In the genomic region with DNA sequence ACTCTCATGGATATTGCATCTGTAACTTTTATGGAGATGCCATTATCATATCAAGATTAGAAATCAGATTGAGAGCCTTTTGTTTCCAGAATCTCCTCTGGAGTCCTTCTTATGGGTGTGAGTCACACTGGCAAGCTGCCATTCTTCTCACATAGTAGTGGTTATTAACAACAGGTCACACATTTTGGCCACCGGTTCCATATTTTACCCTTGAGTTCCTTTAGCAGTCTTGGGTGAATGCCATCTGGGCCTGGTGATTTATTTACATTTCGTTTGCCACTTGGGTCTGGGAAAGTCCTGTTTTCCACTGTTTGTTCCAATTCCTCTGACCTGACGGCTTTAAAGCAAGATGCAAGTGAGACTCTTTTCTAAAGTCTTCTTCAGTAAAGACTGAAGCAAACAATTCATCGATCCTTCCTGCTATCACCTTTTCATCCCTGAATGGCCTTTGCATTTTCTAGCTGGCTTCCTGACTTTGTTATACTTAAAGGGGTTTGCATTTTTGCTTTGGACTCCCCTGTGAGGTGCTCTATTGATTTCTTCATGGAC, we compare ENCODE assay signal across 8 cellular contexts.
A peak's percentile ranks its signal among the peaks of the same experiment; 100 is the strongest.
DNase-seq lines count a peak whose midpoint lies in the region; ATAC-seq and TF ChIP-seq lines count a peak whose summit lies in the region.

No MANE protein-coding gene starts in this region.

- H3K27ac Mint-ChIP-seq in nephron: peak overlapping the region in 2 of 3 experiments; percentile 1 to 3

- TF ChIP-seq CTCF in choroid plexus epithelial cell (conservative IDR thresholded peaks at IDR 0.05; ENCODE audit: low read depth, low read length) (no peak), nephron (IDR thresholded peaks at IDR 0.05; ENCODE audit: unreplicated experiment in 3 of 3) (no peak), hepatocyte (IDR thresholded peaks at IDR 0.05; ENCODE audit: poor library complexity) (no peak)

- H3K27ac ChIP-seq in hepatocyte: no peak overlapping the region

- no peaks in the 10 kb centered on the region for H3K9me3 ChIP-seq in hepatocyte (ENCODE audit: low read depth)

- no peak for ATAC-seq in GM21515 (IDR thresholded peaks at IDR 0.05; ENCODE audit: unreplicated experiment)
- ATAC-seq in GM21786 (IDR thresholded peaks at IDR 0.05; ENCODE audit: unreplicated experiment): no peak

- 59% methylated on average over 4 of the region's 4 CpGs for WGBS in hepatocyte (ENCODE audit: low lambda C conversion rate, missing lambda C conversion rate)

- no peak overlapping the region for H2AFZ ChIP-seq in hepatocyte

- no peaks in the 10 kb centered on the region for H3K27me3 Mint-ChIP-seq in nephron (ENCODE audit: low read depth)

- peaks cover 9% of the 10 kb centered on the region for H3K9me3 Mint-ChIP-seq in nephron

- H3K4me3 ChIP-seq in choroid plexus epithelial cell (ENCODE audit: low read depth, low read length): no peak overlapping the region
- no peak overlapping the region for H3K4me3 ChIP-seq in hepatocyte

- H3K36me3 ChIP-seq in hepatocyte (replicated peaks; ENCODE audit: insufficient read depth, low read depth): no peaks in the 10 kb centered on the region

- no peaks in the 10 kb centered on the region for H3K79me2 ChIP-seq in hepatocyte

- no peaks in the 10 kb centered on the region for H3K27me3 ChIP-seq in hepatocyte

- H3K4me1 Mint-ChIP-seq in nephron: peaks cover 23% of the 10 kb centered on the region

- H3K9me2 ChIP-seq in hepatocyte (replicated peaks; ENCODE audit: insufficient read depth): no peaks in the 10 kb centered on the region

- no peak overlapping the region for H3K4me3 Mint-ChIP-seq in nephron

- peak; percentile 88 for DNase-seq in EL
- DNase-seq in NCI-H2029 (lab: John Stamatoyannopoulos, UW): peak; percentile 80
- peak; percentile 93 for DNase-seq in choroid plexus epithelial cell (ENCODE audit: low read depth)
- no peak for DNase-seq in hepatocyte (ENCODE audit: low spot score)
- no peak for DNase-seq in T-helper 2 cell

- H3K4me1 ChIP-seq in hepatocyte (ENCODE audit: insufficient read depth): no peaks in the 10 kb centered on the region

- H4K20me1 ChIP-seq in hepatocyte (ENCODE audit: insufficient read depth, poor library complexity, severe bottlenecking): no peaks in the 10 kb centered on the region

- H3K36me3 Mint-ChIP-seq in nephron (ENCODE audit: low read depth): no peaks in the 10 kb centered on the region

- H3K4me2 ChIP-seq in hepatocyte: no peak overlapping the region

Comparison
In these comparisons a context has a peak if more than half of its experiments do, and no peak if none do; other contexts are left out.
1. DNase-seq: peak in EL (single experiment), NCI-H2029 (single experiment) and choroid plexus epithelial cell (single experiment); none in hepatocyte (single experiment) and T-helper 2 cell (0 of 5).